In the genomic region with DNA sequence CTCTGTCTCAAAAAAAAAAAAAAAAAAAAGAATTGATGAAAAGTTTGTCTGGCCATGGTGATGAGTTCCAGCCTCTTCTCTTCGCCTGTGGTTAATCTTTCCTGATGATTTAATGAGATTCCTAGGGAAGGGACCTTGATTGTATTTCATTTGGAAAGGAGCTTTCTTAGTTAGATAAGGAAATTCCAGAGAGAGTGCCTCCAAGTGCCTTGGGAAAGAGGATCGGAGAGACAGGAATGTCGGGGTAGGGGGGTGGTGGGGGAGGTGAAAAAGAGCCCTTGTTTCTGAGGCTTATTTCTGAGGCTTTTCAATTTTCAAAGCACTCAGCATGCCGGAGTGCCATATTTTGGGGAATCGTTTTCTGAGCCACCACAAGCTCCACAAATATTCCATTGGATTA, we compare ENCODE assay signal across 27 cellular contexts.
"Had no signal": no experiment of that assay in that cellular context is flagged by ENCODE, and none has a peak within 500 bp of the region (broad histone marks: within the 10 kb centered on the region; RNA-seq: fewer than 3 reads in every experiment).

No MANE protein-coding gene starts in this region.

- DNase-seq: activated CD4-positive, alpha-beta T cell treated with anti-CD3 and anti-CD28 coated beads, Interleukin-2, amount 50 U/mL, for 1 hour; activated CD4-positive, CD25-positive, alpha-beta regulatory T cell treated with anti-CD3 and anti-CD28 coated beads, Interleukin-2, amount 50 U/mL, for 72 hours; activated CD8-positive, alpha-beta T cell treated with anti-CD3 and anti-CD28 coated beads, Interleukin-2, amount 10 ng/mL, durations not matched to agents 7 days and 5 days; activated gamma-delta T cell treated with Interleukin-2 at 50 U/mL for 16 hours; activated T-cell treated with anti-CD3 and anti-CD28 coated beads, Interleukin-2, amount 50 U/mL, for 1 hour; brain microvascular endothelial cell; caudate nucleus; dermis blood vessel endothelial cell; effector CD8-positive, alpha-beta T cell; gastrocnemius medialis; hippocampal formation; islet precursor cell; left cardiac atrium; mucosa of descending colon; nephron progenitor cell; nucleus accumbens; right cardiac atrium; stimulated activated CD4-positive, alpha-beta T cell treated with anti-CD3 and anti-CD28 coated beads, Interleukin-12 subunit alpha, Interleukin-12 subunit beta, amount 100 ng/mL, for 4 hours had no signal

- H3K27ac ChIP-seq: ascending aorta, brain microvascular endothelial cell, gastrocnemius medialis, parathyroid adenoma, suprapubic skin, tibial nerve, VCaP had no signal

- H3K79me2 ChIP-seq: parathyroid adenoma had no signal

- ATAC-seq: activated CD8-positive, alpha-beta T cell treated with anti-CD3 and anti-CD28 coated beads, Interleukin-2, amount 10 ng/mL, durations not matched to agents 7 days and 5 days; gastrocnemius medialis; left cardiac atrium; mucosa of descending colon; right cardiac atrium had no signal

- H3K27me3 ChIP-seq: ascending aorta, brain microvascular endothelial cell, gastrocnemius medialis, suprapubic skin, tibial nerve had no signal

- H3K4me1 ChIP-seq: gastrocnemius medialis, parathyroid adenoma, suprapubic skin had no signal

- H3K27ac Mint-ChIP-seq: activated CD8-positive, alpha-beta T cell treated with anti-CD3 and anti-CD28 coated beads, Interleukin-2, amount 10 ng/mL, durations not matched to agents 7 days and 5 days; activated naive CD4-positive, alpha-beta T cell treated with anti-CD3 and anti-CD28 coated beads, Interleukin-2, amount 50 U/mL, for 24 hours; memory B cell; nephron progenitor cell; stimulated activated naive CD8-positive, alpha-beta T cell treated with anti-CD3 and anti-CD28 coated beads, Interleukin-15, Interleukin-2, amounts not matched to agents 100 ng/mL and 50 ng/mL, for 24 hours; T-helper 2 cell treated with Interferon-gamma antibody and Interleukin-4, amounts not matched to agents 5 μg/mL and 100 μg/mL, for 36 hours had no signal

- H3K9me3 Mint-ChIP-seq: memory B cell had no signal

- H3K4me3 Mint-ChIP-seq: activated CD8-positive, alpha-beta T cell treated with anti-CD3 and anti-CD28 coated beads, Interleukin-2, amount 10 ng/mL, durations not matched to agents 7 days and 5 days; activated naive CD4-positive, alpha-beta T cell treated with anti-CD3 and anti-CD28 coated beads, Interleukin-2, amount 50 U/mL, for 24 hours; memory B cell; nephron progenitor cell; stimulated activated naive CD8-positive, alpha-beta T cell treated with anti-CD3 and anti-CD28 coated beads, Interleukin-15, Interleukin-2, amounts not matched to agents 100 ng/mL and 50 ng/mL, for 24 hours; T-helper 2 cell treated with Interferon-gamma antibody and Interleukin-4, amounts not matched to agents 5 μg/mL and 100 μg/mL, for 36 hours had no signal

- H3K4me1 Mint-ChIP-seq: activated naive CD4-positive, alpha-beta T cell treated with anti-CD3 and anti-CD28 coated beads, Interleukin-2, amount 50 U/mL, for 24 hours; memory B cell; nephron progenitor cell had no signal

- H3K9me3 ChIP-seq: ascending aorta, gastrocnemius medialis, mucosa of descending colon, suprapubic skin, tibial nerve had no signal

- H3K36me3 Mint-ChIP-seq: memory B cell had no signal

- H3K4me3 ChIP-seq: ascending aorta, gastrocnemius medialis, mucosa of descending colon, suprapubic skin, tibial nerve had no signal

- H2AFZ ChIP-seq: parathyroid adenoma had no signal

- H3K36me3 ChIP-seq: ascending aorta, brain microvascular endothelial cell, gastrocnemius medialis, suprapubic skin, tibial nerve had no signal

- H3K9ac ChIP-seq: parathyroid adenoma had no signal
